ENCODE assay signal across 7 cellular contexts in genomic region chr19:46731584-46731983, GRCh38. TPM values are rescaled to one million over a fixed set of nuclear protein-coding genes. Genes with fewer than 3 reads are reported as not detected.
DNase-seq lines count a peak whose midpoint lies in the region; ATAC-seq, FAIRE-seq and TF ChIP-seq lines count a peak whose summit lies in the region.
"Had no signal": no experiment of that assay in that cellular context is flagged by ENCODE, and none has a peak within 500 bp of the region (broad histone marks: within the 10 kb centered on the region; RNA-seq: fewer than 3 reads in every experiment).

No MANE protein-coding gene starts in this region.

- intact Hi-C loops in CD4-positive, alpha-beta memory T cell (cut with micrococcal nuclease) = no loop called here

- peaks cover 83% of the 10 kb centered on the region for H4K20me1 ChIP-seq in astrocyte (ENCODE audit: insufficient read depth, low read length)

- H3K9me3 Mint-ChIP-seq in CD4-positive, alpha-beta memory T cell = peaks cover 0 to 3% (median 0%) of the 10 kb centered on the region in 8 donors
- H3K9me3 Mint-ChIP-seq in astrocyte (ENCODE audit: unreplicated experiment) = no peaks in the 10 kb centered on the region

- peak overlapping the region; percentile 80 for H3K4me2 ChIP-seq in astrocyte (ENCODE audit: low read length)

- H3K27ac ChIP-seq in CD4-positive, alpha-beta memory T cell (ENCODE audit: low read depth, low read length) = no peak overlapping the region
- peak overlapping the region; percentile 72 for H3K27ac ChIP-seq in astrocyte (ENCODE audit: low read depth, low read length)

- CTCF ChIA-PET in CD4-positive, alpha-beta memory T cell (lab: Charles Lee; ENCODE audit: partially characterized antibody) = interaction anchor here (0.6 to 6.1 kb wide), 5 partner anchors 10 to 327 kb away, joined by 3 to 173 read pairs (median 20); no protein-coding TSS in a partner anchor

- no peak for ATAC-seq in HG02938 (IDR thresholded peaks at IDR 0.05; ENCODE audit: unreplicated experiment)
- ATAC-seq in HG03159 (IDR thresholded peaks at IDR 0.05; ENCODE audit: unreplicated experiment) = no peak

- H3K27me3 ChIP-seq in CD4-positive, alpha-beta memory T cell (ENCODE audit: insufficient read depth, low read length) = no peaks in the 10 kb centered on the region
- no peaks in the 10 kb centered on the region for H3K27me3 ChIP-seq in astrocyte (ENCODE audit: insufficient read depth, low read length)

- no peak for FAIRE-seq in astrocyte (lab: Jason Lieb, UNC)

- peak overlapping the region in 4 of 7 donors; percentile 16 to 60 (median 30) for H3K27ac Mint-ChIP-seq in CD4-positive, alpha-beta memory T cell
- H3K27ac Mint-ChIP-seq in astrocyte (ENCODE audit: unreplicated experiment) = peak overlapping the region; percentile 92

- peaks cover 8 to 10% (median 9%) of the 10 kb centered on the region in 4 donors for H3K4me1 Mint-ChIP-seq in CD4-positive, alpha-beta memory T cell
- peaks cover 57% of the 10 kb centered on the region for H3K4me1 Mint-ChIP-seq in astrocyte (ENCODE audit: low read depth, unreplicated experiment)

- POLR2A ChIA-PET in CD4-positive, alpha-beta memory T cell (lab: Charles Lee; ENCODE audit: partially characterized antibody) = interaction anchor here (1.3 to 6.3 kb wide), 2 partner anchors 20 to 27 kb away, joined by 3 to 72 read pairs; partner anchors contain the start of gene PRKD2

- H3K36me3 Mint-ChIP-seq in CD4-positive, alpha-beta memory T cell = peaks cover 17 to 66% of the 10 kb centered on the region in 2 donors
- peaks cover 16% of the 10 kb centered on the region for H3K36me3 Mint-ChIP-seq in astrocyte (ENCODE audit: low read depth, unreplicated experiment)

- H3K9me3 ChIP-seq in CD4-positive, alpha-beta memory T cell (ENCODE audit: control insufficient read depth in 1 of 2, low read length in 2 of 2) = no peaks in the 10 kb centered on the region
- no peaks in the 10 kb centered on the region for H3K9me3 ChIP-seq in astrocyte (ENCODE audit: insufficient read depth, low read depth, low read length)
- H3K9me3 ChIP-seq: HAP-1 had no signal

- no peak overlapping the region for H3K4me3 Mint-ChIP-seq in CD4-positive, alpha-beta memory T cell
- H3K4me3 Mint-ChIP-seq in astrocyte (ENCODE audit: unreplicated experiment) = peak overlapping the region; percentile 74

- no peak overlapping the region for H2AFZ ChIP-seq in astrocyte (ENCODE audit: low read depth, low read length)

- TF ChIP-seq CTCF in astrocyte (IDR thresholded peaks at IDR 0.05; ENCODE audit: insufficient read depth, low read depth, low read length) = no peak

- H3K27me3 Mint-ChIP-seq in CD4-positive, alpha-beta memory T cell = no peaks in the 10 kb centered on the region
- H3K27me3 Mint-ChIP-seq in astrocyte (ENCODE audit: low read depth, unreplicated experiment) = no peaks in the 10 kb centered on the region

- peaks cover 62% of the 10 kb centered on the region for H3K36me3 ChIP-seq in CD4-positive, alpha-beta memory T cell (ENCODE audit: insufficient read depth, low read length)
- peaks cover 16% of the 10 kb centered on the region for H3K36me3 ChIP-seq in astrocyte (ENCODE audit: insufficient read depth, low read length)

- peaks cover 83% of the 10 kb centered on the region for H3K79me2 ChIP-seq in astrocyte (ENCODE audit: insufficient read depth, low read length)

- H3K4me1 ChIP-seq in CD4-positive, alpha-beta memory T cell (ENCODE audit: insufficient read depth, low read length) = peaks cover 9% of the 10 kb centered on the region
- peaks cover 46% of the 10 kb centered on the region for H3K4me1 ChIP-seq in astrocyte (ENCODE audit: insufficient read depth, low read length)
- H3K4me1 ChIP-seq: HAP-1 had no signal

- peak overlapping the region; percentile 65 for H3K9ac ChIP-seq in astrocyte (ENCODE audit: low read length)

- DNase-seq in CD4-positive, alpha-beta memory T cell = no peak
- DNase-seq in astrocyte (ENCODE audit: low read depth) = peak; percentile 47
- DNase-seq: activated T-cell treated with anti-CD3 and anti-CD28 coated beads, Interleukin-2, amount 50 U/mL, for 1 hour; stimulated activated CD4-positive, alpha-beta T cell treated with anti-CD3 and anti-CD28 coated beads, Interleukin-4, amount 100 ng/mL, for 1 hour had no signal

- no peak overlapping the region for H3K4me3 ChIP-seq in CD4-positive, alpha-beta memory T cell (ENCODE audit: low read length in 2 of 2)
- peak overlapping the region; percentile 25 for H3K4me3 ChIP-seq in astrocyte (ENCODE audit: insufficient read depth, low read depth, low read length)
- H3K4me3 ChIP-seq: HAP-1 had no signal

RNA-seq across cellular contexts. Expression of gene FKRP, which starts 14.3 kb away (rescaled TPM):
- total RNA-seq in CD4-positive, alpha-beta memory T cell = 10 to 100 TPM; 24.4 to 28.9 TPM
- 1 to 10 TPM; 3.0 to 5.7 TPM for polyA plus RNA-seq in CD4-positive, alpha-beta memory T cell
- 25.1 and 28.1 TPM in 2 replicates for total RNA-seq in astrocyte

RNA-seq across cellular contexts. Expression of gene STRN4, which starts 14.7 kb away (rescaled TPM):
- 10 to 100 TPM; 81.2 to 88.8 TPM for total RNA-seq in CD4-positive, alpha-beta memory T cell
- polyA plus RNA-seq in CD4-positive, alpha-beta memory T cell = 10 to 100 TPM; 13.9 to 23.0 TPM
- total RNA-seq in astrocyte = 75.0 and 80.8 TPM in 2 replicates

RNA-seq across cellular contexts. Expression of gene PRKD2, which starts 14.7 kb away (rescaled TPM):
- 100 to 1,000 TPM; 115 to 122 TPM for total RNA-seq in CD4-positive, alpha-beta memory T cell
- 10 to 100 TPM; 27.6 to 88.9 TPM for polyA plus RNA-seq in CD4-positive, alpha-beta memory T cell
- 45.8 and 54.6 TPM in 2 replicates for total RNA-seq in astrocyte

RNA-seq across cellular contexts. Expression of gene SLC1A5, which starts 56.8 kb away (rescaled TPM):
- total RNA-seq in CD4-positive, alpha-beta memory T cell = 10 to 100 TPM; 20.3 TPM
- polyA plus RNA-seq in CD4-positive, alpha-beta memory T cell = 10 to 100 TPM in 1 of 2 donors, 1 to 10 TPM in 1; 7.2 to 22.1 TPM
- 233 and 270 TPM in 2 replicates for total RNA-seq in astrocyte
